17 cellular contexts compared by ENCODE assay signal in genomic region chr6:163367388-163368183, GRCh38. TPM values are rescaled to one million over a fixed set of nuclear protein-coding genes. Genes with fewer than 3 reads are reported as not detected.
DNase-seq lines count a peak whose midpoint lies in the region; ATAC-seq, FAIRE-seq and TF ChIP-seq lines count a peak whose summit lies in the region.
"Had no signal": no experiment of that assay in that cellular context is flagged by ENCODE, and none has a peak within 500 bp of the region (broad histone marks: within the 10 kb centered on the region; RNA-seq: fewer than 3 reads in every experiment).

No MANE protein-coding gene starts in this region.

- H3K9ac ChIP-seq in astrocyte (ENCODE audit: low read length): no peak overlapping the region

- H3K4me1 ChIP-seq in astrocyte (ENCODE audit: insufficient read depth, low read length) (no peaks in the 10 kb centered on the region), upper lobe of left lung (peaks cover 0 to 3% (median 1%) of the 10 kb centered on the region in 4 donors)

- no peak overlapping the region for H3K4me2 ChIP-seq in astrocyte (ENCODE audit: low read length)
- H3K4me2 ChIP-seq: PC-9 had no signal

- POLR2A ChIA-PET in HEK293T (lab: Yijun Ruan, JAX): no interaction called here

- no peak for FAIRE-seq in astrocyte (lab: Jason Lieb, UNC)
- FAIRE-seq in H54 (lab: Jason Lieb, UNC): no peak
- FAIRE-seq: K562 had no signal

- H4K20me1 ChIP-seq in astrocyte (ENCODE audit: insufficient read depth, low read length): no peaks in the 10 kb centered on the region

- no peaks in the 10 kb centered on the region for H3K79me2 ChIP-seq in astrocyte (ENCODE audit: insufficient read depth, low read length)

- peaks cover 3% of the 10 kb centered on the region for H3K27me3 Mint-ChIP-seq in astrocyte (ENCODE audit: low read depth, unreplicated experiment)

- H3K27ac ChIP-seq in astrocyte (ENCODE audit: low read depth, low read length) (no peak overlapping the region), upper lobe of left lung (peak overlapping the region in 2 of 4 donors; percentile 46 to 48)
- H3K27ac ChIP-seq: PC-9 had no signal

- H3K4me3 ChIP-seq in H7 (ENCODE audit: insufficient read depth, low read depth, low read length) (no peak overlapping the region), astrocyte (ENCODE audit: insufficient read depth, low read depth, low read length) (no peak overlapping the region), upper lobe of left lung (no peak overlapping the region)
- H3K4me3 ChIP-seq: K562, PC-9 had no signal

- H3K27me3 ChIP-seq in H7 (ENCODE audit: control insufficient read depth, insufficient read depth, low read length): no peaks in the 10 kb centered on the region
- H3K27me3 ChIP-seq in astrocyte (ENCODE audit: insufficient read depth, low read length): no peaks in the 10 kb centered on the region
- no peaks in the 10 kb centered on the region for H3K27me3 ChIP-seq in upper lobe of left lung

- H3K4me1 Mint-ChIP-seq in astrocyte (ENCODE audit: low read depth, unreplicated experiment): no peaks in the 10 kb centered on the region
- H3K4me1 Mint-ChIP-seq: B cell had no signal

- peak in 1 of 4 donors; percentile 71 for TF ChIP-seq EP300 in upper lobe of left lung (IDR thresholded peaks at IDR 0.05)

- no peak overlapping the region for H3K27ac Mint-ChIP-seq in astrocyte (ENCODE audit: unreplicated experiment)
- H3K27ac Mint-ChIP-seq: B cell; CD8-positive, alpha-beta T cell; HFFc6 had no signal

- TF ChIP-seq POLR2A in upper lobe of left lung (IDR thresholded peaks at IDR 0.05) (no peak), H54 (IDR thresholded peaks at IDR 0.05; ENCODE audit: low read depth, low read length) (no peak)

- CTCF ChIA-PET in HEK293T (lab: Yijun Ruan, JAX): no interaction called here

- no peak for TF ChIP-seq CTCF in astrocyte (IDR thresholded peaks at IDR 0.05; ENCODE audit: insufficient read depth, low read depth, low read length)
- no peak for TF ChIP-seq CTCF in upper lobe of left lung (IDR thresholded peaks at IDR 0.05)

- H2AFZ ChIP-seq in astrocyte (ENCODE audit: low read depth, low read length): no peak overlapping the region
- H2AFZ ChIP-seq: PC-9 had no signal

- no peak overlapping the region for H3K4me3 Mint-ChIP-seq in astrocyte (ENCODE audit: unreplicated experiment)
- H3K4me3 Mint-ChIP-seq: B cell; CD8-positive, alpha-beta T cell; HFFc6 had no signal

- H3K36me3 Mint-ChIP-seq in astrocyte (ENCODE audit: low read depth, unreplicated experiment): no peaks in the 10 kb centered on the region
- H3K36me3 Mint-ChIP-seq: CD8-positive, alpha-beta T cell had no signal

- peak; percentile 67 to 95 for ATAC-seq in upper lobe of left lung (ENCODE audit: low FRiP score in 2 of 2)
- ATAC-seq: CD8-positive, alpha-beta T cell; K562 had no signal

- 59 to 64% methylated on average over 7 of the region's 7 CpGs for WGBS in upper lobe of left lung, 2 donors

- H3K9me3 Mint-ChIP-seq in astrocyte (ENCODE audit: unreplicated experiment): no peaks in the 10 kb centered on the region
- H3K9me3 Mint-ChIP-seq: CD8-positive, alpha-beta T cell; HFFc6 had no signal

- H3K9me3 ChIP-seq in astrocyte (ENCODE audit: insufficient read depth, low read depth, low read length) (no peaks in the 10 kb centered on the region), upper lobe of left lung (no peaks in the 10 kb centered on the region)

- DNase-seq in H7 (peak; percentile 53), astrocyte (ENCODE audit: low read depth) (peak; percentile 61), kidney tubule cell (ENCODE audit: low spot score) (peak; percentile 77), upper lobe of left lung (peak in 1 of 2 donors; percentile 88), HEK293T (ENCODE audit: extremely low spot score) (no peak), H54 (ENCODE audit: insufficient read length, low spot score) (no peak), NCI-H446 treated with DMSO at 0.1 percent for 48 hours (lab: John Stamatoyannopoulos, UW) (no peak)
- DNase-seq: ACHN; CD8-positive, alpha-beta T cell; HFFc6; NCI-H1436 treated with DMSO at 0.1 percent for 48 hours; NCI-H2081; NCI-H2227 treated with DMSO at 0.1 percent for 48 hours; NCI-H748 treated with DMSO at 0.1 percent for 48 hours; PC-9 had no signal

- H3K36me3 ChIP-seq in H7 (replicated peaks; ENCODE audit: control insufficient read depth, insufficient read depth, low read length): no peaks in the 10 kb centered on the region
- no peaks in the 10 kb centered on the region for H3K36me3 ChIP-seq in astrocyte (ENCODE audit: insufficient read depth, low read length)
- H3K36me3 ChIP-seq in upper lobe of left lung: no peaks in the 10 kb centered on the region

TF ChIP-seq in HEK293T, 16 proteins besides CTCF, POLR2A, EP300 and RAD21:
- TF ChIP-seq BHLHE40 (IDR thresholded peaks at IDR 0.05; ENCODE audit: borderline replicate concordance) (no peak), ZNF384 (IDR thresholded peaks at IDR 0.05) (no peak), NFRKB (IDR thresholded peaks at IDR 0.05) (no peak), PKNOX1 (IDR thresholded peaks at IDR 0.05) (no peak), FOXK2 (IDR thresholded peaks at IDR 0.05) (no peak), L3MBTL2 (conservative IDR thresholded peaks at IDR 0.05) (no peak), ELF4 (IDR thresholded peaks at IDR 0.05) (no peak), SP1 (IDR thresholded peaks at IDR 0.05) (no peak), SUZ12 (IDR thresholded peaks at IDR 0.05) (no peak), TARDBP (IDR thresholded peaks at IDR 0.05) (no peak), LEF1 (IDR thresholded peaks at IDR 0.05; ENCODE audit: borderline replicate concordance) (no peak), CTBP1 (IDR thresholded peaks at IDR 0.05; ENCODE audit: borderline replicate concordance) (no peak), HDGF (IDR thresholded peaks at IDR 0.05; ENCODE audit: borderline replicate concordance) (no peak), FOXM1 (IDR thresholded peaks at IDR 0.05; ENCODE audit: borderline replicate concordance) (no peak)

RNA-seq across cellular contexts. Expression of gene QKI, which starts 46.9 kb away (rescaled TPM):
- total RNA-seq in H7 (2014; rRNA removed; shearing (Covaris generic)): 155 and 200 TPM in 2 replicates
- 202 and 204 TPM in 2 replicates for total RNA-seq in astrocyte
- 100 to 1,000 TPM; 181 to 273 (median 226) TPM for total RNA-seq in upper lobe of left lung

Comparison
In these comparisons a context has a peak if more than half of its experiments do, and no peak if none do; other contexts are left out.
1. DNase-seq: peak in H7 (single experiment), astrocyte (single experiment) and kidney tubule cell (single experiment); none in HEK293T (single experiment), H54 (single experiment) and NCI-H446 treated with DMSO at 0.1 percent for 48 hours (single experiment).